ENCODE assay signal across 19 cellular contexts in genomic region chr3:172296975-172297332, GRCh38.
A peak's percentile ranks its signal among the peaks of the same experiment; 100 is the strongest.
DNase-seq lines count a peak whose midpoint lies in the region; ATAC-seq, FAIRE-seq and TF ChIP-seq lines count a peak whose summit lies in the region.
"Had no signal": no experiment of that assay in that cellular context is flagged by ENCODE, and none has a peak within 500 bp of the region (broad histone marks: within the 10 kb centered on the region; RNA-seq: fewer than 3 reads in every experiment).

No MANE protein-coding gene starts in this region.

- POLR2A ChIA-PET in HepG2 (lab: Yijun Ruan, JAX) = no interaction called here

- H3K36me3 ChIP-seq in HepG2 (replicated peaks in 1 of 2; ENCODE audit: control insufficient read depth in 1 of 2, insufficient read depth in 2 of 2, low read length in 2 of 2) (peaks cover 40 to 94% of the 10 kb centered on the region in 2 experiments), right lobe of liver (peaks cover 0 to 64% (median 20%) of the 10 kb centered on the region in 4 donors), osteoblast (ENCODE audit: insufficient read depth, low read length) (peaks cover 77% of the 10 kb centered on the region)

- H3K4me3 Mint-ChIP-seq in chondrocyte (ENCODE audit: unreplicated experiment) = no peak overlapping the region
- H3K4me3 Mint-ChIP-seq in immature natural killer cell = no peak overlapping the region
- H3K4me3 Mint-ChIP-seq: B cell; CD14-positive monocyte; CD8-positive, alpha-beta T cell had no signal

- H3K27me3 ChIP-seq in HepG2 (ENCODE audit: control insufficient read depth in 1 of 2, insufficient read depth in 2 of 2, low read length in 2 of 2) (no peaks in the 10 kb centered on the region), right lobe of liver (no peaks in the 10 kb centered on the region), osteoblast (ENCODE audit: insufficient read depth, low read length) (no peaks in the 10 kb centered on the region)

- CTCF ChIA-PET in HepG2 (lab: Yijun Ruan, JAX; ENCODE audit: low intra/inter-chr PET ratio, low total read pairs) = no interaction called here

- no peak for FAIRE-seq in HepG2 (lab: Jason Lieb, UNC)
- FAIRE-seq: D721Med, GM19239, H54 had no signal

- H3K36me3 Mint-ChIP-seq in chondrocyte (ENCODE audit: low read depth) (peaks cover 47% of the 10 kb centered on the region), immature natural killer cell (peaks cover 22 to 47% (median 25%) of the 10 kb centered on the region in 3 donors)

- peaks cover 25% of the 10 kb centered on the region for H3K4me1 Mint-ChIP-seq in chondrocyte (ENCODE audit: low read depth)
- H3K4me1 Mint-ChIP-seq in immature natural killer cell = peaks cover 28 to 50% of the 10 kb centered on the region in 2 donors
- H3K4me1 Mint-ChIP-seq: B cell had no signal

- BruUV-seq in HepG2 (replicated peaks; lab: Mats Ljungman, UMichigan) = no TSS peak

- no peaks in the 10 kb centered on the region for H3K9me3 Mint-ChIP-seq in chondrocyte (ENCODE audit: low read depth)
- H3K9me3 Mint-ChIP-seq in immature natural killer cell = no peaks in the 10 kb centered on the region
- H3K9me3 Mint-ChIP-seq: CD8-positive, alpha-beta T cell had no signal

- no peak overlapping the region for H3K4me3 ChIP-seq in HepG2 (replicated peaks in 1 of 3; ENCODE audit: insufficient read depth in 1 of 3, low read depth in 2 of 3, low read length in 3 of 3)
- H3K4me3 ChIP-seq in right lobe of liver = no peak overlapping the region
- no peak overlapping the region for H3K4me3 ChIP-seq in osteoblast (ENCODE audit: insufficient read depth, low read length)
- H3K4me3 ChIP-seq: GM23248 had no signal

- H4K20me1 ChIP-seq in HepG2 (ENCODE audit: insufficient read depth, low read length) (peaks cover 64% of the 10 kb centered on the region), osteoblast (ENCODE audit: insufficient read depth, low read length) (peaks cover 37% of the 10 kb centered on the region)

- H2AFZ ChIP-seq in HepG2 (ENCODE audit: low read length) (no peak overlapping the region), osteoblast (ENCODE audit: low read length) (no peak overlapping the region)
- H2AFZ ChIP-seq: GM23248 had no signal

- intact Hi-C loops in HepG2 (cut with micrococcal nuclease; ENCODE audit: unreplicated experiment) (no loop called here), right lobe of liver (cut with DNase I) (no loop called here)

- in situ Hi-C loops in HepG2 (cut with HindIII; ENCODE audit: extremely low pct_ligation_motif_present, low pct_unique_long_range_greater_than_20kb) = no loop called here

- H3K79me2 ChIP-seq in HepG2 (ENCODE audit: insufficient read depth, low read length) (peaks cover 21% of the 10 kb centered on the region), osteoblast (ENCODE audit: insufficient read depth, low read length) (peaks cover 53% of the 10 kb centered on the region)

- no peak overlapping the region for H3K9ac ChIP-seq in HepG2 (ENCODE audit: insufficient read depth, low read depth, low read length)
- H3K9ac ChIP-seq: GM23248 had no signal

- TF ChIP-seq CTCF in HepG2 (CRISPR knock-in tag; IDR thresholded peaks at IDR 0.05) = no peak
- no peak for TF ChIP-seq CTCF in right lobe of liver (IDR thresholded peaks at IDR 0.05)
- TF ChIP-seq CTCF in chondrocyte (IDR thresholded peaks at IDR 0.05) = no peak
- TF ChIP-seq CTCF in osteoblast (IDR thresholded peaks at IDR 0.05; ENCODE audit: extremely low read depth, low read depth, low read length) = no peak

- H3K9me3 ChIP-seq in HepG2 (ENCODE audit: low read length) = no peaks in the 10 kb centered on the region
- H3K9me3 ChIP-seq in right lobe of liver = no peaks in the 10 kb centered on the region
- no peaks in the 10 kb centered on the region for H3K9me3 ChIP-seq in osteoblast (ENCODE audit: low read depth, low read length)

- H3K27ac ChIP-seq in HepG2 (ENCODE audit: extremely low read length, insufficient read depth, low read length) (no peak overlapping the region), right lobe of liver (no peak overlapping the region), osteoblast (ENCODE audit: low read depth, low read length) (peak overlapping the region; percentile 10)
- H3K27ac ChIP-seq: GM23248 had no signal

- H3K27me3 Mint-ChIP-seq in chondrocyte (ENCODE audit: low read depth) (no peaks in the 10 kb centered on the region), immature natural killer cell (ENCODE audit: low read depth in 3 of 3) (peaks cover 0 to 3% (median 0%) of the 10 kb centered on the region in 3 donors)
- H3K27me3 Mint-ChIP-seq: B cell had no signal

- no peak for TF ChIP-seq RAD21 in HepG2 (CRISPR knock-in tag; IDR thresholded peaks at IDR 0.05)

- no peak for TF ChIP-seq EP300 in HepG2 (IDR thresholded peaks at IDR 0.05; ENCODE audit: low read depth in 2 of 2, low read length in 2 of 2)
- no peak for TF ChIP-seq EP300 in HepG2 (CRISPR knock-in tag; IDR thresholded peaks at IDR 0.05; ENCODE audit: borderline replicate concordance)

- TF ChIP-seq POLR2A in HepG2 (IDR thresholded peaks at IDR 0.05; ENCODE audit: insufficient read depth in 1 of 2, low read depth in 2 of 2, low read length in 2 of 2) (no peak), right lobe of liver (IDR thresholded peaks at IDR 0.05) (no peak)

- peak overlapping the region; percentile 56 for H3K27ac Mint-ChIP-seq in chondrocyte (ENCODE audit: unreplicated experiment)
- peak overlapping the region in 3 of 6 donors; percentile 13 to 17 (median 13) for H3K27ac Mint-ChIP-seq in immature natural killer cell
- H3K27ac Mint-ChIP-seq: B cell; CD8-positive, alpha-beta T cell had no signal

- ATAC-seq in HepG2 = no peak
- ATAC-seq in right lobe of liver = no peak
- ATAC-seq: CD8-positive, alpha-beta T cell had no signal

- H3K4me2 ChIP-seq in HepG2 (ENCODE audit: low read depth, low read length) (no peak overlapping the region), osteoblast (ENCODE audit: insufficient read depth, low read length) (no peak overlapping the region)

- 97% methylated on average over 2 of the region's 2 CpGs for WGBS in HepG2 (ENCODE audit: low lambda C conversion rate)
- 100% methylated on average over 2 of the region's 2 CpGs for WGBS in right lobe of liver (ENCODE audit: insufficient coverage, low coverage, low lambda C conversion rate, missing lambda C conversion rate)

- DNase-seq in HepG2 (ENCODE audit: low spot score) (no peak), right lobe of liver (no peak), chondrocyte (ENCODE audit: low spot score) (no peak), osteoblast (ENCODE audit: insufficient read length, low spot score, missing footprints) (no peak), SIG-M5 (lab: John Stamatoyannopoulos, UW) (no peak), NCI-H2029 treated with DMSO at 0.1 percent for 48 hours (lab: John Stamatoyannopoulos, UW) (no peak), immature natural killer cell (no peak)
- DNase-seq: 8988T; CD8-positive, alpha-beta T cell; COR-L47; DMS153; DND-41; GDM1; GM23248 had no signal

- no peaks in the 10 kb centered on the region for H3K4me1 ChIP-seq in HepG2 (ENCODE audit: insufficient read depth, low read length)
- no peaks in the 10 kb centered on the region for H3K4me1 ChIP-seq in right lobe of liver
- peaks cover under 1% of the 10 kb centered on the region for H3K4me1 ChIP-seq in osteoblast (ENCODE audit: insufficient read depth, low read length)

TF ChIP-seq in HepG2, 621 proteins besides CTCF, POLR2A, EP300 and RAD21:
- no peak for TF ChIP-seq ZNF83 (CRISPR knock-in tag; IDR thresholded peaks at IDR 0.05; ENCODE audit: borderline replicate concordance)
- TF ChIP-seq MAFF (IDR thresholded peaks at IDR 0.05; ENCODE audit: low read depth, low read length) = peak; percentile 65; the same call in 1 of the 2 replicates
- TF ChIP-seq TFDP2 (CRISPR knock-in tag; IDR thresholded peaks at IDR 0.05) = no peak
- TF ChIP-seq RBM22 (optimal IDR thresholded peaks at IDR 0.05; ENCODE audit: low read length) = peak; percentile 87
- no peak for TF ChIP-seq REPIN1 (CRISPR knock-in tag; IDR thresholded peaks at IDR 0.05; ENCODE audit: borderline replicate concordance, low read depth)
- no peak for TF ChIP-seq THAP8 (CRISPR knock-in tag; IDR thresholded peaks at IDR 0.05; ENCODE audit: borderline replicate concordance)
- peak; percentile 29 to 70; a peak in 2 of 4 replicates for TF ChIP-seq MAFK (conservative IDR thresholded peaks at IDR 0.05 in 1 of 2, IDR thresholded peaks at IDR 0.05 in 1 of 2; ENCODE audit: low read length in 2 of 2)
